In genomic region chr3:169668081-169668956, GRCh38 we compare ENCODE assay signal across 9 cellular contexts. TPM values are rescaled to one million over a fixed set of nuclear protein-coding genes. Genes with fewer than 3 reads are reported as not detected.
A peak's percentile ranks its signal among the peaks of the same experiment; 100 is the strongest.
DNase-seq lines count a peak whose midpoint lies in the region; ATAC-seq and TF ChIP-seq lines count a peak whose summit lies in the region.
"Had no signal": no experiment of that assay in that cellular context is flagged by ENCODE, and none has a peak within 500 bp of the region (broad histone marks: within the 10 kb centered on the region; RNA-seq: fewer than 3 reads in every experiment).

No MANE protein-coding gene starts in this region.

- H3K4me3 ChIP-seq in WI38 (ENCODE audit: low read depth, low read length): peak overlapping the region; percentile 53

- TF ChIP-seq CTCF in WI38 (IDR thresholded peaks at IDR 0.05; ENCODE audit: low read depth, low read length): no peak

- peak; percentile 34 for ATAC-seq in HG03432 (IDR thresholded peaks at IDR 0.05; ENCODE audit: unreplicated experiment)

- intact Hi-C loops in posterior vena cava (cut with DNase I): loop anchor here (5.0 to 10.0 kb wide), 2 partner anchors 454 to 521 kb away; no protein-coding TSS in a partner anchor

- peak; percentile 28 for DNase-seq in ELR (ENCODE audit: low read depth)
- DNase-seq in glomerular visceral epithelial cell (ENCODE audit: extremely low spot score): peak; percentile 25
- DNase-seq in posterior vena cava (ENCODE audit: low spot score): peak; percentile 82
- DNase-seq in nucleus accumbens (lab: John Stamatoyannopoulos, UW): no peak
- DNase-seq in dedifferentiated amniotic fluid mesenchymal stem cell (ENCODE audit: extremely low spot score): no peak
- DNase-seq in UCSD-AML1 (lab: John Stamatoyannopoulos, UW; ENCODE audit: unreplicated experiment): no peak

RNA-seq across cellular contexts. Expression of gene MECOM, which starts 4.8 kb away (rescaled TPM):
- total RNA-seq in posterior vena cava: 10 to 100 TPM; 18.3 to 26.6 TPM
- total RNA-seq: T-helper 2 cell treated with Interferon-gamma antibody and Interleukin-4, amounts not matched to agents 100 ng/mL and 5 ng/mL, for 36 hours had no signal

Comparison
In these comparisons a context has a peak if more than half of its experiments do, and no peak if none do; other contexts are left out.
1. DNase-seq: peak in ELR (single experiment), glomerular visceral epithelial cell (single experiment) and posterior vena cava (single experiment); none in nucleus accumbens (0 of 56), dedifferentiated amniotic fluid mesenchymal stem cell (single experiment) and UCSD-AML1 (single experiment).